ENCODE assay signal across 29 cellular contexts in the genomic region with DNA sequence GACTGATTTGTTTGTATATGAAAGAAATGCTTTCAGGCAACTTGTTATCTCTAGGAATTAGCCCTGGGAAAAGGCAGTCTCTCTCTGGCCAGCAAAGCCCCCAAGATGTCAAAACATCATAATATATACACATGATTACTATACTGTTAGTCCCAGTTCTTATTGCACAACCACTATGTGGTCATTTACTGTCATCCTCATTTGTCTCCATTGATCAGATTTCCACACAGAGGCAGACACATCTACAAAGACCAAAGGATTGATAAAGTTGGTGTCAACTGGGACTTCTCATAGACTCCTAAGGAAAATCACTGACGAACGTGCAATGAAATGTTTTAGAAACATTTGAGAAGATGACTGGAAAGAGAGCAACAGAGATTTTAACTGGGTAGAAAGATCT.
"Had no signal": no experiment of that assay in that cellular context is flagged by ENCODE, and none has a peak within 500 bp of the region (broad histone marks: within the 10 kb centered on the region; RNA-seq: fewer than 3 reads in every experiment).

No MANE protein-coding gene starts in this region.

- DNase-seq: activated CD4-positive, alpha-beta memory T cell treated with anti-CD3 and anti-CD28 coated beads for 36 hours; activated CD4-positive, alpha-beta T cell treated with anti-CD3 and anti-CD28 coated beads for 36 hours; activated CD4-positive, alpha-beta T cell treated with anti-CD3 and anti-CD28 coated beads, Interleukin-2, amount 10 ng/mL, durations not matched to agents 24 days and 14 days; activated CD4-positive, CD25-positive, alpha-beta regulatory T cell; activated CD4-positive, CD25-positive, alpha-beta regulatory T cell treated with anti-CD3 and anti-CD28 coated beads, Interleukin-2, amount 50 U/mL, for 72 hours; activated CD8-positive, alpha-beta memory T cell treated with anti-CD3 and anti-CD28 coated beads, Interleukin-2, amount 10 ng/mL, durations not matched to agents 7 days and 5 days; activated CD8-positive, alpha-beta memory T cell treated with anti-CD3 and anti-CD28 coated beads, Interleukin-2, amount 50 U/mL, for 4 hours; activated CD8-positive, alpha-beta T cell treated with anti-CD3 and anti-CD28 coated beads, Interleukin-2, amount 10 ng/mL, durations not matched to agents 7 days and 5 days; activated gamma-delta T cell; activated naive CD4-positive, alpha-beta T cell; activated naive CD4-positive, alpha-beta T cell treated with anti-CD3 and anti-CD28 coated beads, Interleukin-2, amount 10 ng/mL, durations not matched to agents 7 days and 5 days; activated naive CD8-positive, alpha-beta T cell treated with anti-CD3 and anti-CD28 coated beads, Interleukin-2, amount 10 ng/mL, durations not matched to agents 7 days and 5 days; activated T-cell treated with anti-CD3 and anti-CD28 coated beads, Interleukin-2, amount 50 U/mL, for 24 hours; activated T-cell treated with anti-CD3 and anti-CD28 coated beads, Interleukin-2, amount 50 U/mL, for 72 hours; amniotic stem cell; anterior cingulate cortex; brain microvascular endothelial cell; dermis blood vessel endothelial cell; effector CD4-positive, alpha-beta T cell; effector memory CD8-positive, alpha-beta T cell; erythroblast; foreskin melanocyte; heart right ventricle; T-helper 2 cell had no signal

- H3K4me1 ChIP-seq: gastroesophageal sphincter had no signal

- H3K27ac ChIP-seq: brain microvascular endothelial cell, coronary artery, esophagus muscularis mucosa, gastroesophageal sphincter, heart right ventricle, hepatocyte had no signal

- ATAC-seq: activated CD4-positive, alpha-beta T cell treated with anti-CD3 and anti-CD28 coated beads for 36 hours; activated CD8-positive, alpha-beta memory T cell treated with anti-CD3 and anti-CD28 coated beads, Interleukin-2, amount 10 ng/mL, durations not matched to agents 7 days and 5 days; activated CD8-positive, alpha-beta T cell treated with anti-CD3 and anti-CD28 coated beads, Interleukin-2, amount 10 ng/mL, durations not matched to agents 7 days and 5 days; activated naive CD4-positive, alpha-beta T cell treated with anti-CD3 and anti-CD28 coated beads, Interleukin-2, amount 50 U/mL, for 72 hours; activated T-cell treated with anti-CD3 and anti-CD28 coated beads, Interleukin-2, amount 50 U/mL, for 72 hours; effector memory CD8-positive, alpha-beta T cell; gastroesophageal sphincter; heart right ventricle had no signal

- H3K9me3 ChIP-seq: esophagus muscularis mucosa, gastroesophageal sphincter, heart right ventricle had no signal

- H3K4me2 ChIP-seq: hepatocyte had no signal

- H3K4me3 ChIP-seq: coronary artery, esophagus muscularis mucosa, gastroesophageal sphincter, heart right ventricle, hepatocyte had no signal

- H2AFZ ChIP-seq: hepatocyte had no signal

- H3K36me3 ChIP-seq: brain microvascular endothelial cell, esophagus muscularis mucosa, gastroesophageal sphincter, heart right ventricle had no signal

- H3K27me3 ChIP-seq: brain microvascular endothelial cell, esophagus muscularis mucosa, gastroesophageal sphincter, heart right ventricle, hepatocyte had no signal
